ENCODE assay signal across 8 cellular contexts in the genomic region with DNA sequence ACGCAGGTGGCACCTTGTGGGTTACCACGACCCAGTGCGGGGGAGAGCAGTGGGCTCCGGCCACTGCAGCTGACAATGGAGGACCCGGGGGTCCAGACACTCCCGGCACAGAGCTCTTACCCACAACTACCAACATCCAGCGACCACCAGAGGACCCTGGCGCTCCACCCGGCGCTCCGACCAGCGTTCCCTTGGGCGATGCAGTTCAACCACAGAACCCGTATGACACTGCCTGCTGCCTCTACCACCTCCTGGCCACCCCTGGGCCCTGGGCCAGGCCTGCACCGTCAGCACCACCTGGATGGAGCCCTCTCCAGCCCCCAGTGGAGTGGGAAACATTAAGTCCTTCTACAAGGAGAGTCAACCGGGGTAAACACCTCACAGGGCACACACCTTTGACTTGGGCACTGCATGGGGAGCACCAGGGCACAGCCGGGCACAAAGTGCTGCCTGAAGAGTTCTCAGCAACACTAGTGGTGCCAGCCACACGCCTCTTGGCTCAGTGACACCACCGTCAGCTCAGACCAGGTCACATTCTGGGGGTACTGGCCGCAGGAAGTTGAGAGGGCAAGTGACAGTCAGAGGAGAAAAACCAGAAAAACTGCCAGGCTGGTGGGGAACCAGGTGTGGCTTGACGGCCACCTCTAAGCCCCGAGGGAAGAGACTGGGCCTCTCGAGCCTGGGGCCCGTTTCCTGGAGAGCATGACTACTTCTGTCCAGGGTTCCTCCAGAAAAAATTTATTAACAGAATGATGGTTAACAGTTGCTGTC. TPM values are rescaled to one million over a fixed set of nuclear protein-coding genes. Genes with fewer than 3 reads are reported as not detected.
DNase-seq lines count a peak whose midpoint lies in the region; ATAC-seq and TF ChIP-seq lines count a peak whose summit lies in the region.

No MANE protein-coding gene starts in this region.

- ATAC-seq in T-helper 17 cell (no peak), HG03432 (IDR thresholded peaks at IDR 0.05; ENCODE audit: unreplicated experiment) (no peak)

- peak overlapping the region; percentile 90 for H3K4me3 Mint-ChIP-seq in T-helper 17 cell

- DNase-seq in GM12865 (ENCODE audit: low read depth) (peak; percentile 60), T-helper 17 cell (no peak), glomerular visceral epithelial cell (ENCODE audit: extremely low spot score) (peak; percentile 14), retinal pigment epithelial cell (ENCODE audit: low read depth) (no peak), NCI-H1105 treated with DMSO at 0.1 percent for 48 hours (lab: John Stamatoyannopoulos, UW) (no peak), mucosa of gallbladder (ENCODE audit: low spot score) (no peak), NCI-H446 treated with DMSO at 0.1 percent for 48 hours (lab: John Stamatoyannopoulos, UW) (no peak)

- peak overlapping the region; percentile 87 for H3K27ac Mint-ChIP-seq in T-helper 17 cell

- TF ChIP-seq CTCF in GM12865 (IDR thresholded peaks at IDR 0.05; ENCODE audit: insufficient read depth, low read depth, low read length, missing control alignments) (no peak), retinal pigment epithelial cell (conservative IDR thresholded peaks at IDR 0.05; ENCODE audit: low read depth, low read length) (no peak)

- peaks cover 55% of the 10 kb centered on the region for H3K4me1 Mint-ChIP-seq in T-helper 17 cell

- H3K9me3 ChIP-seq in T-helper 17 cell (ENCODE audit: control insufficient read depth, low read length, poor library complexity, severe bottlenecking): no peaks in the 10 kb centered on the region

- H3K36me3 Mint-ChIP-seq in T-helper 17 cell (ENCODE audit: low read depth): peaks cover 3% of the 10 kb centered on the region

- H3K27me3 Mint-ChIP-seq in T-helper 17 cell: no peaks in the 10 kb centered on the region

- H3K4me3 ChIP-seq in GM12865 (ENCODE audit: low read depth, low read length) (peak overlapping the region; percentile 88), retinal pigment epithelial cell (ENCODE audit: low read length) (peak overlapping the region; percentile 78)

RNA-seq across cellular contexts. Expression of a gene that starts 2.6 kb away (rescaled TPM):
- total RNA-seq in T-helper 17 cell (100 to 1,000 TPM; 164 to 184 TPM), mucosa of gallbladder (213 TPM)

RNA-seq across cellular contexts. Expression of a gene that starts 43.4 kb away (rescaled TPM):
- total RNA-seq in T-helper 17 cell (10 to 100 TPM; 46.9 to 75.8 TPM), mucosa of gallbladder (78.0 TPM)

Comparison
In these comparisons a context has a peak if more than half of its experiments do, and no peak if none do; other contexts are left out.
1. DNase-seq: peak in GM12865 (single experiment) and glomerular visceral epithelial cell (single experiment); none in T-helper 17 cell (0 of 3), retinal pigment epithelial cell (single experiment), NCI-H1105 treated with DMSO at 0.1 percent for 48 hours (single experiment), mucosa of gallbladder (single experiment) and NCI-H446 treated with DMSO at 0.1 percent for 48 hours (single experiment).